ENCODE assay signal across 26 cellular contexts in genomic region chr17:13047016-13047415, GRCh38.
"Had no signal": no experiment of that assay in that cellular context is flagged by ENCODE, and none has a peak within 500 bp of the region (broad histone marks: within the 10 kb centered on the region; RNA-seq: fewer than 3 reads in every experiment).

No MANE protein-coding gene starts in this region.

- H3K9me3 Mint-ChIP-seq: activated CD4-positive, alpha-beta memory T cell treated with anti-CD3 and anti-CD28 coated beads for 36 hours; activated CD4-positive, alpha-beta T cell treated with anti-CD3 and anti-CD28 coated beads, Interleukin-2, amount 10 ng/mL, durations not matched to agents 24 days and 14 days; activated T-cell treated with anti-CD3 and anti-CD28 coated beads, Interleukin-2, amount 50 U/mL, for 4 hours; activated T-helper 17 cell treated with anti-CD3 and anti-CD28 coated beads, Interleukin-2, amount 50 U/mL, for 72 hours; central memory CD8-positive, alpha-beta T cell; effector memory CD8-positive, alpha-beta T cell had no signal

- H3K36me3 Mint-ChIP-seq: activated CD4-positive, alpha-beta memory T cell treated with anti-CD3 and anti-CD28 coated beads for 36 hours; activated naive CD8-positive, alpha-beta T cell had no signal

- H3K27ac ChIP-seq: brain microvascular endothelial cell, epithelial cell of prostate, esophagus squamous epithelium, gastroesophageal sphincter, heart right ventricle had no signal

- H3K4me3 ChIP-seq: esophagus squamous epithelium, gastroesophageal sphincter, heart right ventricle had no signal

- H3K27ac Mint-ChIP-seq: activated CD4-positive, alpha-beta memory T cell treated with anti-CD3 and anti-CD28 coated beads for 36 hours; activated CD4-positive, alpha-beta T cell treated with anti-CD3 and anti-CD28 coated beads for 36 hours; activated CD4-positive, alpha-beta T cell treated with anti-CD3 and anti-CD28 coated beads, Interleukin-2, amount 10 ng/mL, durations not matched to agents 24 days and 14 days; activated naive CD8-positive, alpha-beta T cell; activated T-helper 17 cell treated with anti-CD3 and anti-CD28 coated beads, Interleukin-2, amount 50 U/mL, for 72 hours; effector memory CD8-positive, alpha-beta T cell had no signal

- DNase-seq: activated CD4-positive, alpha-beta memory T cell treated with anti-CD3 and anti-CD28 coated beads for 36 hours; activated CD4-positive, alpha-beta T cell treated with anti-CD3 and anti-CD28 coated beads for 36 hours; activated CD4-positive, alpha-beta T cell treated with anti-CD3 and anti-CD28 coated beads, Interleukin-2, amount 10 ng/mL, durations not matched to agents 24 days and 14 days; activated CD4-positive, CD25-positive, alpha-beta regulatory T cell; activated CD4-positive, CD25-positive, alpha-beta regulatory T cell treated with anti-CD3 and anti-CD28 coated beads, Interleukin-2, amount 50 U/mL, for 72 hours; activated effector memory CD4-positive, alpha-beta T cell treated with Interleukin-2 at 50 U/mL for 16 hours; activated gamma-delta T cell treated with Interleukin-2 at 50 U/mL for 16 hours; activated naive CD4-positive, alpha-beta T cell treated with anti-CD3 and anti-CD28 coated beads, Interleukin-2, amount 50 U/mL, for 16 hours; activated naive CD4-positive, alpha-beta T cell treated with Interleukin-2 at 50 U/mL for 16 hours; activated T-cell treated with anti-CD3 and anti-CD28 coated beads, Interleukin-2, amount 50 U/mL, for 4 hours; amniotic stem cell; anterior cingulate cortex; brain microvascular endothelial cell; cortex of kidney; dermis blood vessel endothelial cell; effector CD4-positive, alpha-beta T cell; effector memory CD8-positive, alpha-beta T cell; esophagus squamous epithelium; foreskin melanocyte; heart right ventricle; T-helper 2 cell had no signal

- H3K36me3 ChIP-seq: brain microvascular endothelial cell, esophagus squamous epithelium, gastroesophageal sphincter, heart right ventricle had no signal

- H3K27me3 Mint-ChIP-seq: activated CD4-positive, alpha-beta T cell treated with anti-CD3 and anti-CD28 coated beads, Interleukin-2, amount 10 ng/mL, durations not matched to agents 24 days and 14 days had no signal

- H3K4me1 ChIP-seq: heart right ventricle had no signal

- H3K4me3 Mint-ChIP-seq: activated CD4-positive, alpha-beta memory T cell treated with anti-CD3 and anti-CD28 coated beads for 36 hours; activated CD4-positive, alpha-beta T cell treated with anti-CD3 and anti-CD28 coated beads for 36 hours; activated CD4-positive, alpha-beta T cell treated with anti-CD3 and anti-CD28 coated beads, Interleukin-2, amount 10 ng/mL, durations not matched to agents 24 days and 14 days; activated naive CD8-positive, alpha-beta T cell; activated T-cell treated with anti-CD3 and anti-CD28 coated beads, Interleukin-2, amount 50 U/mL, for 4 hours; activated T-helper 17 cell treated with anti-CD3 and anti-CD28 coated beads, Interleukin-2, amount 50 U/mL, for 72 hours; central memory CD8-positive, alpha-beta T cell; effector memory CD8-positive, alpha-beta T cell had no signal

- ATAC-seq: activated CD4-positive, alpha-beta T cell treated with anti-CD3 and anti-CD28 coated beads for 36 hours; activated T-cell treated with anti-CD3 and anti-CD28 coated beads, Interleukin-2, amount 50 U/mL, for 4 hours; activated T-helper 17 cell treated with anti-CD3 and anti-CD28 coated beads, Interleukin-2, amount 50 U/mL, for 72 hours; effector memory CD8-positive, alpha-beta T cell; gastroesophageal sphincter; heart right ventricle had no signal

- H3K9me3 ChIP-seq: esophagus squamous epithelium, gastroesophageal sphincter, heart right ventricle had no signal

- H3K27me3 ChIP-seq: brain microvascular endothelial cell, esophagus squamous epithelium had no signal

- H3K4me1 Mint-ChIP-seq: activated CD4-positive, alpha-beta T cell treated with anti-CD3 and anti-CD28 coated beads for 36 hours; activated CD4-positive, alpha-beta T cell treated with anti-CD3 and anti-CD28 coated beads, Interleukin-2, amount 10 ng/mL, durations not matched to agents 24 days and 14 days; activated T-helper 17 cell treated with anti-CD3 and anti-CD28 coated beads, Interleukin-2, amount 50 U/mL, for 72 hours; central memory CD8-positive, alpha-beta T cell had no signal
